ENCODE assay signal across 1 cellular context in genomic region chr16:31711344-31711845, GRCh38.
TF ChIP-seq lines count a peak whose summit lies in the region.

No MANE protein-coding gene starts in this region.

TF ChIP-seq in HepG2, 621 proteins besides CTCF, POLR2A, EP300 and RAD21 (continued from another document):
- 0 out of 2 replicates have a peak, but pooled peaks have one; percentile 20 for TF ChIP-seq ZNF609 (CRISPR knock-in tag; IDR thresholded peaks at IDR 0.05; ENCODE audit: borderline replicate concordance)
- peak; percentile 36; the same call in 1 of the 2 replicates for TF ChIP-seq TOPORS (CRISPR knock-in tag; IDR thresholded peaks at IDR 0.05)
- no peak for TF ChIP-seq ZNF644 (CRISPR knock-in tag; IDR thresholded peaks at IDR 0.05; ENCODE audit: low read depth)
- TF ChIP-seq ZNF530 (CRISPR knock-in tag; IDR thresholded peaks at IDR 0.05; ENCODE audit: low read depth) = no peak
- TF ChIP-seq ZNF768 (CRISPR knock-in tag; IDR thresholded peaks at IDR 0.05) = peak; percentile 51; the same call in 1 of the 2 replicates
- 0 out of 2 replicates have a peak, but pooled peaks have one; percentile 10 for TF ChIP-seq SKIL (CRISPR knock-in tag; IDR thresholded peaks at IDR 0.05; ENCODE audit: borderline replicate concordance)
- TF ChIP-seq POLR2G (IDR thresholded peaks at IDR 0.05; ENCODE audit: low read depth, low read length) = peak; percentile 2
- TF ChIP-seq ZNF749 (CRISPR knock-in tag; IDR thresholded peaks at IDR 0.05; ENCODE audit: borderline replicate concordance) = 0 out of 2 replicates have a peak, but pooled peaks have one; percentile 16
- TF ChIP-seq SNRNP70 (IDR thresholded peaks at IDR 0.05; ENCODE audit: low read depth, low read length) = no peak
- TF ChIP-seq SPEN (CRISPR knock-in tag; IDR thresholded peaks at IDR 0.05; ENCODE audit: low read depth) = no peak
- peak; percentile 45; the same call in 1 of the 2 replicates for TF ChIP-seq ZBTB20 (CRISPR knock-in tag; IDR thresholded peaks at IDR 0.05; ENCODE audit: borderline replicate concordance, low read depth)
- peak; percentile 17; the same call in 1 of the 2 replicates for TF ChIP-seq ZNF556 (CRISPR knock-in tag; IDR thresholded peaks at IDR 0.05; ENCODE audit: borderline replicate concordance)
- 0 out of 2 replicates have a peak, but pooled peaks have one; percentile 36 for TF ChIP-seq FOXO1 (CRISPR knock-in tag; IDR thresholded peaks at IDR 0.05)
- TF ChIP-seq ZNF841 (CRISPR knock-in tag; IDR thresholded peaks at IDR 0.05; ENCODE audit: borderline replicate concordance) = 0 out of 2 replicates have a peak, but pooled peaks have one; percentile 26
TF ChIP-seq in HepG2: peak in this region for 41.
